ENCODE assay signal across 9 cellular contexts in genomic region chr3:140170612-140171011, GRCh38.
DNase-seq lines count a peak whose midpoint lies in the region; ATAC-seq, FAIRE-seq and TF ChIP-seq lines count a peak whose summit lies in the region.
"Had no signal": no experiment of that assay in that cellular context is flagged by ENCODE, and none has a peak within 500 bp of the region (broad histone marks: within the 10 kb centered on the region; RNA-seq: fewer than 3 reads in every experiment).

No MANE protein-coding gene starts in this region.

- TF ChIP-seq CTCF in kidney epithelial cell (IDR thresholded peaks at IDR 0.05; ENCODE audit: insufficient read depth, low read length, poor library complexity, severe bottlenecking) = no peak
- TF ChIP-seq CTCF in foreskin fibroblast (IDR thresholded peaks at IDR 0.05; ENCODE audit: low read depth, low read length) = no peak
- TF ChIP-seq CTCF in HFFc6 (IDR thresholded peaks at IDR 0.05) = no peak

- no peak overlapping the region for H3K4me3 Mint-ChIP-seq in HFFc6

- TF ChIP-seq POLR2A in H54 (IDR thresholded peaks at IDR 0.05; ENCODE audit: low read depth, low read length) = no peak

- no peaks in the 10 kb centered on the region for H3K27me3 Mint-ChIP-seq in HFFc6 (ENCODE audit: insufficient read depth)

- DNase-seq in kidney epithelial cell (ENCODE audit: low read depth) = peak; percentile 25
- DNase-seq in H4 (ENCODE audit: low spot score) = no peak
- DNase-seq in foreskin fibroblast = no peak
- DNase-seq in H54 (ENCODE audit: insufficient read length, low spot score) = no peak
- DNase-seq in HFFc6 = no peak
- DNase-seq: activated naive CD4-positive, alpha-beta T cell treated with Interleukin-2 at 50 U/mL for 16 hours had no signal

- H3K27me3 ChIP-seq in kidney epithelial cell (ENCODE audit: control insufficient read depth, insufficient read depth, low read length) = no peaks in the 10 kb centered on the region

- H3K4me1 Mint-ChIP-seq in HFFc6 (ENCODE audit: low read depth) = no peaks in the 10 kb centered on the region

- no peaks in the 10 kb centered on the region; the same call in 1 of the 2 replicates for H3K36me3 Mint-ChIP-seq in HFFc6 (ENCODE audit: low read depth)

- H3K36me3 ChIP-seq in kidney epithelial cell (ENCODE audit: control insufficient read depth, insufficient read depth, low read length) = no peaks in the 10 kb centered on the region

- ATAC-seq in GM18870 (IDR thresholded peaks at IDR 0.05; ENCODE audit: unreplicated experiment) (peak; percentile 97), GM21619 (IDR thresholded peaks at IDR 0.05; ENCODE audit: unreplicated experiment) (peak; percentile 99), HG03280 (IDR thresholded peaks at IDR 0.05; ENCODE audit: unreplicated experiment) (peak; percentile 97)

- peaks cover 24% of the 10 kb centered on the region for H3K9me3 Mint-ChIP-seq in HFFc6

- H3K4me3 ChIP-seq in kidney epithelial cell (ENCODE audit: low read depth, low read length) (no peak overlapping the region), foreskin fibroblast (ENCODE audit: low read depth in 1 of 2, low read length in 2 of 2) (no peak overlapping the region)

- FAIRE-seq in H54 (lab: Jason Lieb, UNC) = no peak

- no peak overlapping the region for H3K27ac Mint-ChIP-seq in HFFc6
